19 cellular contexts compared by ENCODE assay signal in the genomic region with DNA sequence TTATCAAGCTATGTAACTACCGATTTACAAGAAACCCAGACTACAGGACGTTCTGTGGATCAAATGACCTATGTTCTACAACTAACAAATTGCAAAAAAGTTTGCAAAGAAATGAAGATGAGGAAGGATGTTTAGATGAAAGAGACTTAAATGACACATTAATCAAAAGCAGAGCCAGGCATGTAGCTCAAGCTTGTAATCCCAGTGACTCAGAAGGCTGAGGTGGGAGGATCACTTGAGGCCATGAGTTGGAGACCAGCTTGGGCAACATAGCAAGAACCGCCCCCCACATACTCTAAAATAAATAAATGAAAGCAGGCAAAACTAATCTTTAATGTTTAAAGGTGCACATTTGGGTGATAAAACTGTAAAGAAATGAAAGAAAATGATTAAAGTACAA.
A peak's percentile ranks its signal among the peaks of the same experiment; 100 is the strongest.
DNase-seq lines count a peak whose midpoint lies in the region; TF ChIP-seq lines count a peak whose summit lies in the region.
"Had no signal": no experiment of that assay in that cellular context is flagged by ENCODE, and none has a peak within 500 bp of the region (broad histone marks: within the 10 kb centered on the region; RNA-seq: fewer than 3 reads in every experiment).

No MANE protein-coding gene starts in this region.

- H3K9me3 Mint-ChIP-seq in activated naive CD4-positive, alpha-beta T cell treated with anti-CD3 and anti-CD28 coated beads, Interleukin-2, amount 50 U/mL, for 24 hours, result peaks cover 5% of the 10 kb centered on the region

- DNase-seq in activated naive CD4-positive, alpha-beta T cell (lab: John Stamatoyannopoulos, UW), result no peak
- DNase-seq in LHCN-M2 (ENCODE audit: low read depth) (peak; percentile 12), fibroblast of lung (ENCODE audit: low read depth in 2 of 2) (peak; percentile 19 to 28), stromal cell of bone marrow (ENCODE audit: low read depth) (peak; percentile 17), globus pallidus (ENCODE audit: low spot score) (no peak), H7 (no peak), NCI-H1694 treated with DMSO at 0.1 percent for 48 hours (lab: John Stamatoyannopoulos, UW) (no peak)
- DNase-seq: activated CD4-positive, alpha-beta memory T cell treated with anti-CD3 and anti-CD28 coated beads, Interleukin-2, amount 10 ng/mL, durations not matched to agents 7 days and 5 days; activated T-cell treated with anti-CD3 and anti-CD28 coated beads, Interleukin-2, amount 50 U/mL, for 72 hours; dermis blood vessel endothelial cell; DMS79 treated with DMSO at 0.1 percent for 48 hours; KG1; left ventricle myocardium inferior; mucosa of descending colon; NCI-H2107; NCI-H524 treated with DMSO at 0.1 percent for 48 hours had no signal

- H3K4me1 ChIP-seq in fibroblast of lung (ENCODE audit: control insufficient read depth, extremely low read depth, insufficient read depth, low read length), result no peaks in the 10 kb centered on the region
- H3K4me1 ChIP-seq: left ventricle myocardium inferior had no signal

- H3K4me2 ChIP-seq in fibroblast of lung (ENCODE audit: extremely low read depth, insufficient read depth, low read length), result no peak overlapping the region

- no peaks in the 10 kb centered on the region for H3K27me3 Mint-ChIP-seq in activated naive CD4-positive, alpha-beta T cell treated with anti-CD3 and anti-CD28 coated beads, Interleukin-2, amount 50 U/mL, for 24 hours
- H3K27me3 Mint-ChIP-seq: activated CD4-positive, alpha-beta memory T cell treated with anti-CD3 and anti-CD28 coated beads, Interleukin-2, amount 10 ng/mL, durations not matched to agents 7 days and 5 days had no signal

- H3K36me3 Mint-ChIP-seq in activated naive CD4-positive, alpha-beta T cell treated with anti-CD3 and anti-CD28 coated beads, Interleukin-2, amount 50 U/mL, for 24 hours, result peaks cover 8% of the 10 kb centered on the region

- peaks cover 51% of the 10 kb centered on the region for H3K4me1 Mint-ChIP-seq in activated naive CD4-positive, alpha-beta T cell treated with anti-CD3 and anti-CD28 coated beads, Interleukin-2, amount 50 U/mL, for 24 hours

- no peaks in the 10 kb centered on the region for H3K9me3 ChIP-seq in fibroblast of lung (ENCODE audit: control insufficient read depth, insufficient read depth, low read depth, low read length)
- H3K9me3 ChIP-seq: mucosa of descending colon, suprapubic skin, vagina had no signal

- no peak overlapping the region for H3K4me3 Mint-ChIP-seq in activated naive CD4-positive, alpha-beta T cell treated with anti-CD3 and anti-CD28 coated beads, Interleukin-2, amount 50 U/mL, for 24 hours
- H3K4me3 Mint-ChIP-seq: activated CD4-positive, alpha-beta memory T cell treated with anti-CD3 and anti-CD28 coated beads, Interleukin-2, amount 10 ng/mL, durations not matched to agents 7 days and 5 days; activated T-cell treated with anti-CD3 and anti-CD28 coated beads, Interleukin-2, amount 50 U/mL, for 72 hours had no signal

- no peak overlapping the region for H3K27ac ChIP-seq in fibroblast of lung (ENCODE audit: insufficient read depth, low read length)
- H3K27ac ChIP-seq: left ventricle myocardium inferior, suprapubic skin, vagina had no signal

- H3K9ac ChIP-seq in fibroblast of lung (ENCODE audit: insufficient read depth, low read length), result no peak overlapping the region

- H2AFZ ChIP-seq in fibroblast of lung (ENCODE audit: low read length), result no peak overlapping the region

- no peaks in the 10 kb centered on the region for H3K27me3 ChIP-seq in fibroblast of lung (ENCODE audit: control insufficient read depth, insufficient read depth, low read length)
- H3K27me3 ChIP-seq in H7 (ENCODE audit: control insufficient read depth, insufficient read depth, low read length), result no peaks in the 10 kb centered on the region
- H3K27me3 ChIP-seq: suprapubic skin, vagina had no signal

- H3K36me3 ChIP-seq in fibroblast of lung (ENCODE audit: control insufficient read depth, insufficient read depth, low read length), result no peaks in the 10 kb centered on the region
- H3K36me3 ChIP-seq in H7 (replicated peaks; ENCODE audit: control insufficient read depth, insufficient read depth, low read length), result no peaks in the 10 kb centered on the region
- H3K36me3 ChIP-seq: left ventricle myocardium inferior, suprapubic skin, vagina had no signal

- H3K79me2 ChIP-seq in fibroblast of lung (ENCODE audit: control insufficient read depth, insufficient read depth, low read length), result no peaks in the 10 kb centered on the region

- H3K27ac Mint-ChIP-seq in activated naive CD4-positive, alpha-beta T cell treated with anti-CD3 and anti-CD28 coated beads, Interleukin-2, amount 50 U/mL, for 24 hours, result peak overlapping the region; percentile 13
- H3K27ac Mint-ChIP-seq: activated CD4-positive, alpha-beta memory T cell treated with anti-CD3 and anti-CD28 coated beads, Interleukin-2, amount 10 ng/mL, durations not matched to agents 7 days and 5 days; activated T-cell treated with anti-CD3 and anti-CD28 coated beads, Interleukin-2, amount 50 U/mL, for 72 hours had no signal

- TF ChIP-seq CTCF in fibroblast of lung (conservative IDR thresholded peaks at IDR 0.05 in 1 of 2, IDR thresholded peaks at IDR 0.05 in 1 of 2; ENCODE audit: low read depth in 1 of 2, low read length in 2 of 2), result no peak

- no peak overlapping the region for H3K4me3 ChIP-seq in fibroblast of lung (replicated peaks in 1 of 4; ENCODE audit: control extremely low read depth in 1 of 4, insufficient read depth in 1 of 4, low read depth in 3 of 4, low read length in 4 of 4)
- no peak overlapping the region for H3K4me3 ChIP-seq in H7 (ENCODE audit: insufficient read depth, low read depth, low read length)
- H3K4me3 ChIP-seq: left ventricle myocardium inferior, mucosa of descending colon, suprapubic skin, vagina had no signal

- H4K20me1 ChIP-seq in fibroblast of lung (ENCODE audit: control insufficient read depth, extremely low read depth, insufficient read depth, low read length), result no peaks in the 10 kb centered on the region

Comparison
In these comparisons a context has a peak if more than half of its experiments do, and no peak if none do; other contexts are left out.
1. DNase-seq: peak in LHCN-M2 (single experiment), fibroblast of lung (2 of 2) and stromal cell of bone marrow (single experiment); none in activated naive CD4-positive, alpha-beta T cell (0 of 4), globus pallidus (single experiment), H7 (single experiment) and NCI-H1694 treated with DMSO at 0.1 percent for 48 hours (single experiment).